ENCODE assay signal across 1 cellular context in the genomic region with DNA sequence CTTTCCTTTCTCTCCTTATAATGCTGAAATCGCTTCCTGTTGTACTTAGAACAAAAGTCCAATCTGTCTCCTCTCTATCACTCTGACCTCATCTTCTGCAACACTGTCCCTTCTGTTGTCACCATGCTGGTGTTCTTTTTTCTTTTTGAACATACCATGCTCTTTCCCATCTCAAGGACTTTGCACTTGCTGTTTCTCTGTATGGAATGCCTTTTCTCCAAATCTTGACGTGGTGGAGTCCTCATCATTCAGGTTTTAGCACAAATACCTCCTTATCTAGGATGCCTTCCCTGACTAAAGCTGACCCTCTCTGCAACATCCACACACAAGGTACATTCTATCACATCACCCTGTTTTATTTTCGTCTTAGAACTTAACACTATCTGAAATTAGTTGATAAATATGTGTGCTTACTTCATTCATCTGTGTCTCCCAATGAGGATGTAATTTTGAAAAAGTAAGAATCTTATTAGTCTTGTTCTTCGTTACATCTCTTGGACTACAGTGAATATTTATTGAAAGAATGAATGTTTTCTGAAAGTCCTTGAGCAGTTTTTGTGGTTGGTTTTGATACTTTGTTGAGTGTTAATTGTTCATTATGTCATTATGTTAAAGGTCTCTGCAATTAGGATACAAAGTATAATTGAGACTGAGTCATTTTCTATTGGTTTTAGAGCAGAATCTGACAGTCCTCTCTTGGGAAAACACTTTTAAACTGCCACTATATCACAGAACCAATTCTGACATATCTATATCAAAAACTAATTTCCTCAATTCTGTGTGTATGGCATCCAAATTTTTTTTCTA.
TF ChIP-seq lines count a peak whose summit lies in the region.

No MANE protein-coding gene starts in this region.

TF ChIP-seq in GM12878, 131 proteins besides CTCF, POLR2A, EP300 and RAD21 (continued from another document and continues in another):
- TF ChIP-seq RELA (IDR thresholded peaks at IDR 0.05; ENCODE audit: borderline replicate concordance, partially characterized antibody), result no peak
- TF ChIP-seq ZNF687 (IDR thresholded peaks at IDR 0.05), result no peak
- TF ChIP-seq DPF2 (IDR thresholded peaks at IDR 0.05), result peak; percentile 67
- no peak for TF ChIP-seq CEBPB (IDR thresholded peaks at IDR 0.05; ENCODE audit: borderline replicate concordance in 1 of 2, low read depth in 2 of 2, low read length in 2 of 2)
- no peak for TF ChIP-seq RAD51 (IDR thresholded peaks at IDR 0.05)
- no peak for TF ChIP-seq ASH2L (IDR thresholded peaks at IDR 0.05; ENCODE audit: borderline replicate concordance, low read depth)
- TF ChIP-seq HDAC2 (IDR thresholded peaks at IDR 0.05), result no peak
- TF ChIP-seq CHD4 (IDR thresholded peaks at IDR 0.05), result no peak
- no peak for TF ChIP-seq NR2C2 (IDR thresholded peaks at IDR 0.05; ENCODE audit: borderline replicate concordance, control insufficient read depth, insufficient read length, low read depth)
- TF ChIP-seq CHD2 (IDR thresholded peaks at IDR 0.05; ENCODE audit: borderline replicate concordance, low read depth, low read length), result no peak
- TF ChIP-seq PML (IDR thresholded peaks at IDR 0.05; ENCODE audit: low read length), result no peak
- TF ChIP-seq ELK1 (IDR thresholded peaks at IDR 0.05; ENCODE audit: low read depth, low read length), result no peak
- no peak for TF ChIP-seq SRF (IDR thresholded peaks at IDR 0.05; ENCODE audit: low read depth in 2 of 2, low read length in 2 of 2)
- TF ChIP-seq ZBED1 (IDR thresholded peaks at IDR 0.05; ENCODE audit: borderline replicate concordance), result no peak
- TF ChIP-seq HSF1 (IDR thresholded peaks at IDR 0.05; ENCODE audit: low read depth, low read length), result no peak
- TF ChIP-seq MAX (IDR thresholded peaks at IDR 0.05; ENCODE audit: low read depth, low read length), result no peak
- no peak for TF ChIP-seq EZH2 (IDR thresholded peaks at IDR 0.05; ENCODE audit: borderline replicate concordance, control insufficient read depth, low read depth, low read length)
- peak; percentile 96 for TF ChIP-seq ATF7 (IDR thresholded peaks at IDR 0.05; ENCODE audit: low read depth)
- TF ChIP-seq STAT3 (IDR thresholded peaks at IDR 0.05; ENCODE audit: low read depth, low read length), result no peak
- TF ChIP-seq RELB (IDR thresholded peaks at IDR 0.05; ENCODE audit: low read depth), result no peak
- TF ChIP-seq E2F8 (IDR thresholded peaks at IDR 0.05; ENCODE audit: low read depth, partially characterized antibody), result no peak
- no peak for TF ChIP-seq SKIL (IDR thresholded peaks at IDR 0.05; ENCODE audit: low read depth, poor library complexity, severe bottlenecking)
- TF ChIP-seq, protein P1, sequence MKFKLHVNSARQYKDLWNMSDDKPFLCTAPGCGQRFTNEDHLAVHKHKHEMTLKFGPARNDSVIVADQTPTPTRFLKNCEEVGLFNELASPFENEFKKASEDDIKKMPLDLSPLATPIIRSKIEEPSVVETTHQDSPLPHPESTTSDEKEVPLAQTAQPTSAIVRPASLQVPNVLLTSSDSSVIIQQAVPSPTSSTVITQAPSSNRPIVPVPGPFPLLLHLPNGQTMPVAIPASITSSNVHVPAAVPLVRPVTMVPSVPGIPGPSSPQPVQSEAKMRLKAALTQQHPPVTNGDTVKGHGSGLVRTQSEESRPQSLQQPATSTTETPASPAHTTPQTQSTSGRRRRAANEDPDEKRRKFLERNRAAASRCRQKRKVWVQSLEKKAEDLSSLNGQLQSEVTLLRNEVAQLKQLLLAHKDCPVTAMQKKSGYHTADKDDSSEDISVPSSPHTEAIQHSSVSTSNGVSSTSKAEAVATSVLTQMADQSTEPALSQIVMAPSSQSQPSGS (IDR thresholded peaks at IDR 0.05; ENCODE audit: low read length), result peak; percentile 21; the same call in 1 of the 2 replicates
- no peak for TF ChIP-seq SMAD1 (IDR thresholded peaks at IDR 0.05; ENCODE audit: low read depth, partially characterized antibody)
- TF ChIP-seq HCFC1 (IDR thresholded peaks at IDR 0.05; ENCODE audit: low read length), result no peak
- TF ChIP-seq PAX8 (IDR thresholded peaks at IDR 0.05), result no peak
- no peak for TF ChIP-seq TAF1 (IDR thresholded peaks at IDR 0.05; ENCODE audit: borderline replicate concordance, low read depth, low read length)
- no peak for TF ChIP-seq KAT2A (conservative IDR thresholded peaks at IDR 0.05; ENCODE audit: control insufficient read depth, low read depth, low read length)
- peak; percentile 73; the same call in 1 of the 2 replicates for TF ChIP-seq HDGF (IDR thresholded peaks at IDR 0.05)
- TF ChIP-seq BRCA1 (IDR thresholded peaks at IDR 0.05; ENCODE audit: low read depth, low read length), result no peak
- TF ChIP-seq EGR1 (IDR thresholded peaks at IDR 0.05; ENCODE audit: borderline replicate concordance in 1 of 2, low read depth in 2 of 2, low read length in 2 of 2), result no peak
- TF ChIP-seq YBX1 (IDR thresholded peaks at IDR 0.05), result no peak
- no peak for TF ChIP-seq ESRRA (IDR thresholded peaks at IDR 0.05; ENCODE audit: low read length)
- TF ChIP-seq NFIC (IDR thresholded peaks at IDR 0.05; ENCODE audit: low read depth, low read length), result 0 out of 2 replicates have a peak, but pooled peaks have one; percentile 8
- TF ChIP-seq TCF7 (IDR thresholded peaks at IDR 0.05; ENCODE audit: borderline replicate concordance), result no peak
- TF ChIP-seq IKZF1 (conservative IDR thresholded peaks at IDR 0.05), result no peak
- TF ChIP-seq RFX5 (IDR thresholded peaks at IDR 0.05; ENCODE audit: low read depth, low read length), result no peak
- no peak for TF ChIP-seq IRF5 (IDR thresholded peaks at IDR 0.05; ENCODE audit: borderline replicate concordance)
- TF ChIP-seq RBBP5 (conservative IDR thresholded peaks at IDR 0.05), result no peak
- no peak for TF ChIP-seq FOXM1 (IDR thresholded peaks at IDR 0.05; ENCODE audit: low read depth, low read length)
- peak; percentile 99 for TF ChIP-seq MTA2 (IDR thresholded peaks at IDR 0.05; ENCODE audit: low read depth)
- no peak for TF ChIP-seq ETV6 (conservative IDR thresholded peaks at IDR 0.05 in 1 of 2, IDR thresholded peaks at IDR 0.05 in 1 of 2; ENCODE audit: borderline replicate concordance in 1 of 2, low read depth in 1 of 2)
